In genomic region chr4:186131935-186132334, GRCh38 we compare ENCODE assay signal across 1 cellular context.
TF ChIP-seq lines count a peak whose summit lies in the region.

No MANE protein-coding gene starts in this region.

TF ChIP-seq in GM23338, 12 proteins besides CTCF, POLR2A, EP300 and RAD21 (continued from another document):
- TF ChIP-seq ZNF462 (CRISPR knock-in tag; IDR thresholded peaks at IDR 0.05): no peak
